ENCODE assay signal across 17 cellular contexts in genomic region chr6:160073272-160073671, GRCh38. TPM values are rescaled to one million over a fixed set of nuclear protein-coding genes. Genes with fewer than 3 reads are reported as not detected.
DNase-seq lines count a peak whose midpoint lies in the region; ATAC-seq, FAIRE-seq and TF ChIP-seq lines count a peak whose summit lies in the region.
"Had no signal": no experiment of that assay in that cellular context is flagged by ENCODE, and none has a peak within 500 bp of the region (broad histone marks: within the 10 kb centered on the region; RNA-seq: fewer than 3 reads in every experiment).

No MANE protein-coding gene starts in this region.

- intact Hi-C loops in mammary epithelial cell (cut with micrococcal nuclease): no loop called here
- intact Hi-C loops in breast epithelium (cut with DNase I; ENCODE audit: low total_unique reads): no loop called here
- intact Hi-C loops in OCI-LY7 (cut with micrococcal nuclease; ENCODE audit: unreplicated experiment): no loop called here
- intact Hi-C loops in K562 (cut with micrococcal nuclease): no loop called here
- intact Hi-C loops in CD8-positive, alpha-beta T cell (cut with DNase I, micrococcal nuclease): no loop called here

- H3K36me3 ChIP-seq in mammary epithelial cell (ENCODE audit: insufficient read depth, low read length): peaks cover 23% of the 10 kb centered on the region
- H3K36me3 ChIP-seq in breast epithelium: no peaks in the 10 kb centered on the region
- H3K36me3 ChIP-seq in OCI-LY7 (ENCODE audit: insufficient read depth, low read length): peaks cover 66% of the 10 kb centered on the region
- H3K36me3 ChIP-seq in K562 (ENCODE audit: control insufficient read depth, insufficient read depth, low read length): peaks cover 98% of the 10 kb centered on the region
- H3K36me3 ChIP-seq in CD8-positive, alpha-beta T cell (ENCODE audit: insufficient read depth, low read length): peaks cover 62% of the 10 kb centered on the region

- TSS peak; percentile 93 for BruUV-seq in mammary epithelial cell (replicated peaks; lab: Mats Ljungman, UMichigan)
- TSS peak; percentile 30 for BruUV-seq in OCI-LY7 (replicated peaks; lab: Mats Ljungman, UMichigan)
- BruUV-seq in K562 (replicated peaks; lab: Mats Ljungman, UMichigan): no TSS peak

- no peak overlapping the region for H3K4me3 ChIP-seq in mammary epithelial cell (replicated peaks in 1 of 3; ENCODE audit: insufficient read depth in 1 of 3, low read depth in 2 of 3, low read length in 3 of 3)
- H3K4me3 ChIP-seq in breast epithelium: no peak overlapping the region
- no peak overlapping the region for H3K4me3 ChIP-seq in OCI-LY7 (ENCODE audit: low read depth, low read length, poor library complexity, severe bottlenecking)
- H3K4me3 ChIP-seq in K562: no peak overlapping the region
- H3K4me3 ChIP-seq in CD8-positive, alpha-beta T cell (ENCODE audit: low read depth, low read length): no peak overlapping the region
- H3K4me3 ChIP-seq: A549 had no signal

- H3K4me1 ChIP-seq in mammary epithelial cell (ENCODE audit: insufficient read depth, low read length) (no peaks in the 10 kb centered on the region), breast epithelium (no peaks in the 10 kb centered on the region), OCI-LY7 (ENCODE audit: insufficient read depth, low read length, poor library complexity, severe bottlenecking) (peaks cover 25% of the 10 kb centered on the region), K562 (replicated peaks in 1 of 2; ENCODE audit: control insufficient read depth in 2 of 2, insufficient read depth in 2 of 2, low read length in 2 of 2) (no peaks in the 10 kb centered on the region)
- peaks cover 17% of the 10 kb centered on the region for H3K4me1 ChIP-seq in CD8-positive, alpha-beta T cell (ENCODE audit: insufficient read depth, low read length)
- H3K4me1 ChIP-seq: A549 had no signal

- no peak for TF ChIP-seq RAD21 in K562 (CRISPR knock-in tag; conservative IDR thresholded peaks at IDR 0.05 in 1 of 2, IDR thresholded peaks at IDR 0.05 in 1 of 2)

- TF ChIP-seq EP300 in K562 (IDR thresholded peaks at IDR 0.05; ENCODE audit: low read length): no peak

- peaks cover 48% of the 10 kb centered on the region for H3K4me1 Mint-ChIP-seq in stimulated activated effector memory CD8-positive, alpha-beta T cell treated with anti-CD3 and anti-CD28 coated beads, Interleukin-12 subunit alpha, Interleukin-12 subunit beta, amount 100 ng/mL, for 72 hours
- peaks cover 19% of the 10 kb centered on the region for H3K4me1 Mint-ChIP-seq in CD8-positive, alpha-beta T cell (ENCODE audit: low read depth)

- H3K9me3 ChIP-seq in mammary epithelial cell (replicated peaks; ENCODE audit: insufficient read depth, low read length) (no peaks in the 10 kb centered on the region), breast epithelium (no peaks in the 10 kb centered on the region), OCI-LY7 (ENCODE audit: low read length) (no peaks in the 10 kb centered on the region), K562 (replicated peaks; ENCODE audit: control insufficient read depth, insufficient read depth, low read depth, low read length) (no peaks in the 10 kb centered on the region)
- no peaks in the 10 kb centered on the region for H3K9me3 ChIP-seq in CD8-positive, alpha-beta T cell (ENCODE audit: low read length)
- H3K9me3 ChIP-seq: A549 had no signal

- POLR2A ChIA-PET in OCI-LY7 (lab: Charles Lee) (interaction anchor here (0.7 kb wide), 1 partner anchor 82 kb away, joined by 3 read pairs; no protein-coding TSS in a partner anchor), K562 (lab: Yijun Ruan, JAX) (interaction anchor here (1.0 to 1.2 kb wide), 2 partner anchors 15 to 17 kb away, joined by 3 read pairs; no protein-coding TSS in a partner anchor)
- POLR2A ChIA-PET in CD8-positive, alpha-beta T cell (lab: Charles Lee): no interaction called here

- no peak for FAIRE-seq in K562 (lab: Jason Lieb, UNC)
- FAIRE-seq: A549, H1 had no signal

- H3K27me3 Mint-ChIP-seq in CD8-positive, alpha-beta T cell (ENCODE audit: low read depth): no peaks in the 10 kb centered on the region
- H3K27me3 Mint-ChIP-seq: CD4-positive, alpha-beta T cell had no signal

- TF ChIP-seq CTCF in mammary epithelial cell (conservative IDR thresholded peaks at IDR 0.05 in 1 of 2, IDR thresholded peaks at IDR 0.05 in 1 of 2; ENCODE audit: extremely low read depth in 1 of 2, insufficient read depth in 1 of 2, low read depth in 1 of 2, low read length in 2 of 2) (no peak), breast epithelium (IDR thresholded peaks at IDR 0.05) (no peak), OCI-LY7 (conservative IDR thresholded peaks at IDR 0.05; ENCODE audit: low read length) (no peak), K562 (IDR thresholded peaks at IDR 0.05 in 2 of 3, conservative IDR thresholded peaks at IDR 0.05 in 1 of 3; ENCODE audit: insufficient read depth in 2 of 3, low read depth in 1 of 3, low read length in 3 of 3) (no peak)
- no peak for TF ChIP-seq CTCF in CD8-positive, alpha-beta T cell (IDR thresholded peaks at IDR 0.05)

- H3K79me2 ChIP-seq in mammary epithelial cell (ENCODE audit: insufficient read depth, low read length) (no peaks in the 10 kb centered on the region), OCI-LY7 (ENCODE audit: insufficient read depth, low read depth, low read length) (no peaks in the 10 kb centered on the region), K562 (ENCODE audit: control insufficient read depth, insufficient read depth, low read length) (no peaks in the 10 kb centered on the region)

- H3K27me3 ChIP-seq in mammary epithelial cell (ENCODE audit: insufficient read depth, low read length): no peaks in the 10 kb centered on the region
- H3K27me3 ChIP-seq in breast epithelium: no peaks in the 10 kb centered on the region
- no peaks in the 10 kb centered on the region for H3K27me3 ChIP-seq in K562 (ENCODE audit: control insufficient read depth in 2 of 2, insufficient read depth in 2 of 2, low read length in 2 of 2)
- no peaks in the 10 kb centered on the region for H3K27me3 ChIP-seq in CD8-positive, alpha-beta T cell (ENCODE audit: insufficient read depth, low read length)

- TF ChIP-seq POLR2A in breast epithelium (IDR thresholded peaks at IDR 0.05): no peak
- no peak for TF ChIP-seq POLR2A in K562 (conservative IDR thresholded peaks at IDR 0.05)

- H3K27ac ChIP-seq in mammary epithelial cell (ENCODE audit: insufficient read depth, low read depth, low read length): no peak overlapping the region
- no peak overlapping the region for H3K27ac ChIP-seq in breast epithelium
- no peak overlapping the region for H3K27ac ChIP-seq in OCI-LY7 (ENCODE audit: low read depth, low read length, poor library complexity, severe bottlenecking)
- no peak overlapping the region for H3K27ac ChIP-seq in K562 (ENCODE audit: extremely low read depth, low read depth, low read length)
- H3K27ac ChIP-seq in CD8-positive, alpha-beta T cell (ENCODE audit: low read depth, low read length): no peak overlapping the region
- H3K27ac ChIP-seq: 22Rv1, A549, C4-2B had no signal

- no peak overlapping the region for H2AFZ ChIP-seq in mammary epithelial cell (ENCODE audit: low read depth, low read length)
- H2AFZ ChIP-seq in OCI-LY7 (ENCODE audit: low read length): no peak overlapping the region
- no peak overlapping the region for H2AFZ ChIP-seq in K562 (ENCODE audit: low read depth, low read length)

- H3K27ac Mint-ChIP-seq in stimulated activated effector memory CD8-positive, alpha-beta T cell treated with anti-CD3 and anti-CD28 coated beads, Interleukin-12 subunit alpha, Interleukin-12 subunit beta, amount 100 ng/mL, for 72 hours: peak overlapping the region; percentile 83
- H3K27ac Mint-ChIP-seq in CD8-positive, alpha-beta T cell: no peak overlapping the region
- H3K27ac Mint-ChIP-seq: CD4-positive, alpha-beta T cell had no signal

- H3K36me3 Mint-ChIP-seq in stimulated activated effector memory CD8-positive, alpha-beta T cell treated with anti-CD3 and anti-CD28 coated beads, Interleukin-12 subunit alpha, Interleukin-12 subunit beta, amount 100 ng/mL, for 72 hours: peaks cover 100% of the 10 kb centered on the region
- peaks cover 95% of the 10 kb centered on the region for H3K36me3 Mint-ChIP-seq in CD8-positive, alpha-beta T cell

- H3K9me3 Mint-ChIP-seq in stimulated activated effector memory CD8-positive, alpha-beta T cell treated with anti-CD3 and anti-CD28 coated beads, Interleukin-12 subunit alpha, Interleukin-12 subunit beta, amount 100 ng/mL, for 72 hours: no peaks in the 10 kb centered on the region
- no peaks in the 10 kb centered on the region for H3K9me3 Mint-ChIP-seq in CD8-positive, alpha-beta T cell
- H3K9me3 Mint-ChIP-seq: CD4-positive, alpha-beta T cell; H9 had no signal

- DNase-seq in mammary epithelial cell (no peak), breast epithelium (ENCODE audit: low spot score in 2 of 2) (no peak), OCI-LY7 (ENCODE audit: low spot score) (no peak), K562 (ENCODE audit: extremely low read depth in 1 of 4, low spot score in 3 of 4) (no peak)
- DNase-seq in stimulated activated effector memory CD8-positive, alpha-beta T cell treated with anti-CD3 and anti-CD28 coated beads, Interleukin-12 subunit alpha, Interleukin-12 subunit beta, amount 100 ng/mL, for 72 hours (ENCODE audit: low spot score in 2 of 2): no peak
- no peak for DNase-seq in CD8-positive, alpha-beta T cell
- DNase-seq: AML-193; Calu3; CD4-positive, alpha-beta T cell; DMS79 treated with DMSO at 0.1 percent for 48 hours; GF-D8; H9 had no signal

- WGBS in mammary epithelial cell (ENCODE audit: low coverage, missing lambda C conversion rate): 92% methylated on average over 9 of the region's 9 CpGs
- 93% methylated on average over 9 of the region's 9 CpGs for WGBS in K562 (ENCODE audit: insufficient coverage, low coverage, missing lambda C conversion rate)

- no peak overlapping the region for H3K4me3 Mint-ChIP-seq in stimulated activated effector memory CD8-positive, alpha-beta T cell treated with anti-CD3 and anti-CD28 coated beads, Interleukin-12 subunit alpha, Interleukin-12 subunit beta, amount 100 ng/mL, for 72 hours
- no peak overlapping the region for H3K4me3 Mint-ChIP-seq in CD8-positive, alpha-beta T cell
- H3K4me3 Mint-ChIP-seq: CD4-positive, alpha-beta T cell; H9 had no signal

- dilution Hi-C loops in mammary epithelial cell (cut with HindIII; ENCODE audit: low sequenced_read_pairs): no loop called here

- H3K4me2 ChIP-seq in mammary epithelial cell (ENCODE audit: insufficient read depth, low read depth, low read length) (no peak overlapping the region), OCI-LY7 (ENCODE audit: low read length) (no peak overlapping the region), K562 (ENCODE audit: insufficient read depth, low read length) (no peak overlapping the region)
- H3K4me2 ChIP-seq: A549 had no signal

- CTCF ChIA-PET in mammary epithelial cell (lab: Charles Lee; ENCODE audit: low non-redundant PET) (no interaction called here), OCI-LY7 (lab: Charles Lee; ENCODE audit: unreplicated experiment) (no interaction called here), K562 (lab: Yijun Ruan, JAX; ENCODE audit: low intra/inter-chr PET ratio) (interaction anchor here (0.7 kb wide), 1 partner anchor 382 kb away, joined by 4 read pairs; no protein-coding TSS in a partner anchor)
- CTCF ChIA-PET in CD8-positive, alpha-beta T cell (lab: Charles Lee): no interaction called here

- no peaks in the 10 kb centered on the region for H3K9me2 ChIP-seq in OCI-LY7 (ENCODE audit: insufficient read depth, low read length)

- in situ Hi-C loops in mammary epithelial cell (cut with MboI; ENCODE audit: low sequenced_read_pairs in 2 of 2): no loop called here
- in situ Hi-C loops in K562 (cut with MboI): no loop called here

- H4K20me1 ChIP-seq in mammary epithelial cell (ENCODE audit: insufficient read depth, low read length) (no peaks in the 10 kb centered on the region), OCI-LY7 (ENCODE audit: insufficient read depth, low read length) (no peaks in the 10 kb centered on the region), K562 (replicated peaks; ENCODE audit: control insufficient read depth, insufficient read depth, low read length) (no peaks in the 10 kb centered on the region)

- H3K9ac ChIP-seq in mammary epithelial cell (ENCODE audit: insufficient read depth, low read length) (no peak overlapping the region), K562 (ENCODE audit: insufficient read depth in 1 of 2, low read depth in 2 of 2, low read length in 2 of 2) (no peak overlapping the region)

- H3K9me1 ChIP-seq in K562 (ENCODE audit: control insufficient read depth, insufficient read depth, low read length): no peaks in the 10 kb centered on the region

- ATAC-seq in K562 (no peak), GM21619 (IDR thresholded peaks at IDR 0.05; ENCODE audit: unreplicated experiment) (no peak)
- ATAC-seq in stimulated activated effector memory CD8-positive, alpha-beta T cell treated with anti-CD3 and anti-CD28 coated beads, Interleukin-12 subunit alpha, Interleukin-12 subunit beta, amount 100 ng/mL, for 72 hours: no peak
- no peak for ATAC-seq in CD8-positive, alpha-beta T cell

RNA-seq across cellular contexts. Expression of gene SLC22A1, which starts 48.3 kb away (rescaled TPM):
- total RNA-seq in mammary epithelial cell: 1 to 10 TPM; 2.5 to 3.4 TPM
- 0.08 TPM for polyA plus RNA-seq in mammary epithelial cell
- not detected for polyA minus RNA-seq in mammary epithelial cell
- total RNA-seq in breast epithelium: 1 to 10 TPM in 2 of 3 donors, under 1 TPM in 1; 0.98 to 3.2 (median 1.3) TPM
- total RNA-seq in OCI-LY7 (2014; rRNA removed; shearing (Covaris generic)): not detected in 2 replicates
- total RNA-seq in OCI-LY7 (2022): 0.35 TPM in 1 of 2 replicates, not detected in the other
- total RNA-seq in K562 (2011; cell fraction: chromatin; rRNA removed; ENCODE audit: low replicate concordance): 0.86 and 0.93 TPM in 2 replicates
- 0.67 and 0.79 TPM in 2 replicates for total RNA-seq in K562 (2011; cell fraction: nucleolus; rRNA removed)
- 1.5 and 1.9 TPM in 2 replicates for total RNA-seq in K562 (2011; cell fraction: nucleoplasm; rRNA removed)
- 0.37 TPM in 1 of 2 replicates, not detected in the other for total RNA-seq in K562 (2014; rRNA removed)
- 0.18 and 0.19 TPM in 2 replicates for total RNA-seq in K562 (2014; rRNA removed; fragmentation: Illumina TruSeq; extraction: Trizol)
- total RNA-seq in K562 (2015; rRNA removed; fragmentation: Illumina TruSeq; extraction: Trizol): 0.33 and 0.45 TPM in 2 replicates
- 0.54 and 0.60 TPM in 2 replicates for total RNA-seq in K562 (2021)
- polyA plus RNA-seq in K562 (2011; rRNA removed): 0.08 and 0.26 TPM in 2 replicates
- polyA plus RNA-seq in K562 (2011; cell fraction: cytosol; rRNA removed): 0.18 TPM in 1 of 2 replicates, not detected in the other
- 0.60 and 0.74 TPM in 2 replicates for polyA plus RNA-seq in K562 (2011; cell fraction: nucleus; rRNA removed)
- polyA plus RNA-seq in K562 (2012): 0.14 and 0.25 TPM in 2 replicates
- 0.12 TPM in 1 of 2 replicates, not detected in the other for polyA plus RNA-seq in K562 (2014; fragmentation: Illumina TruSeq; extraction: Trizol)
- under 1 TPM in 1 of 2 experiments, not detected in 1; 0.11 TPM for polyA plus RNA-seq in K562 (2014; fragmentation: Nextera tagmentation; extraction: Ambion mirVana)
- 0.24 TPM in 1 of 2 replicates, not detected in the other for polyA plus RNA-seq in K562 (2014; rRNA removed)
- polyA minus RNA-seq in K562 (2011; rRNA and poly(A)+ RNA removed): 0.33 and 0.56 TPM in 2 replicates
- not detected in 2 replicates for polyA minus RNA-seq in K562 (2011; cell fraction: cytosol; rRNA and poly(A)+ RNA removed)
- 0.67 TPM in 2 replicates for polyA minus RNA-seq in K562 (2011; cell fraction: nucleus; rRNA and poly(A)+ RNA removed)
- total RNA-seq in CD8-positive, alpha-beta T cell: under 1 TPM in 1 of 2 experiments, not detected in 1; 0.67 TPM
